Comparison of ENCODE assay signal across 21 cellular contexts in genomic region chr12:103241184-103241583, GRCh38.
DNase-seq lines count a peak whose midpoint lies in the region; ATAC-seq and TF ChIP-seq lines count a peak whose summit lies in the region.
"Had no signal": no experiment of that assay in that cellular context is flagged by ENCODE, and none has a peak within 500 bp of the region (broad histone marks: within the 10 kb centered on the region; RNA-seq: fewer than 3 reads in every experiment).

No MANE protein-coding gene starts in this region.

- no peak overlapping the region for H3K4me3 Mint-ChIP-seq in CD8-positive, alpha-beta T cell
- no peak overlapping the region for H3K4me3 Mint-ChIP-seq in naive thymus-derived CD4-positive, alpha-beta T cell
- H3K4me3 Mint-ChIP-seq: activated CD4-positive, alpha-beta memory T cell treated with anti-CD3 and anti-CD28 coated beads for 36 hours; nephron progenitor cell had no signal

- DNase-seq in DMS53 (lab: John Stamatoyannopoulos, UW) (peak; percentile 100), NCI-H146 (lab: John Stamatoyannopoulos, UW) (peak; percentile 98), NCI-H2196 treated with DMSO at 0.1 percent for 48 hours (lab: John Stamatoyannopoulos, UW; ENCODE audit: unreplicated experiment) (peak; percentile 93), NCI-H526 (lab: John Stamatoyannopoulos, UW) (no peak), DMS114 treated with DMSO at 0.1 percent for 48 hours (lab: John Stamatoyannopoulos, UW; ENCODE audit: unreplicated experiment) (no peak)
- no peak for DNase-seq in CD8-positive, alpha-beta T cell
- DNase-seq in naive thymus-derived CD4-positive, alpha-beta T cell, result no peak
- DNase-seq: activated CD4-positive, alpha-beta memory T cell treated with anti-CD3 and anti-CD28 coated beads for 36 hours; activated gamma-delta T cell; brain microvascular endothelial cell; head of caudate nucleus; midbrain; nephron progenitor cell; NK-92 treated with Interleukin-12 subunit alpha and Interleukin-12 subunit beta, amount 100 ng/mL, for 24 hours had no signal

- H3K27ac ChIP-seq in CD8-positive, alpha-beta T cell (ENCODE audit: low read depth, low read length), result no peak overlapping the region
- H3K27ac ChIP-seq in naive thymus-derived CD4-positive, alpha-beta T cell (ENCODE audit: low read depth, low read length), result no peak overlapping the region
- H3K27ac ChIP-seq: BLaER1 treated with 17β-estradiol and CSF1 and Interleukin-3, amounts not matched to agents 10 nM and 100 nM; brain microvascular endothelial cell; SK-N-MC; suprapubic skin; vagina had no signal

- H3K4me3 ChIP-seq in endocrine pancreas (ENCODE audit: control insufficient read depth, insufficient read depth, low read length), result peak overlapping the region; percentile 15
- no peak overlapping the region for H3K4me3 ChIP-seq in CD8-positive, alpha-beta T cell (ENCODE audit: low read depth, low read length)
- no peak overlapping the region for H3K4me3 ChIP-seq in naive thymus-derived CD4-positive, alpha-beta T cell (ENCODE audit: low read length)
- H3K4me3 ChIP-seq: BLaER1 treated with 17β-estradiol and CSF1 and Interleukin-3, amounts not matched to agents 10 nM and 100 nM; GM12878; SK-N-MC; suprapubic skin; vagina had no signal

- H3K27me3 Mint-ChIP-seq in CD8-positive, alpha-beta T cell (ENCODE audit: low read depth), result no peaks in the 10 kb centered on the region
- no peaks in the 10 kb centered on the region for H3K27me3 Mint-ChIP-seq in naive thymus-derived CD4-positive, alpha-beta T cell
- H3K27me3 Mint-ChIP-seq: activated CD4-positive, alpha-beta memory T cell treated with anti-CD3 and anti-CD28 coated beads for 36 hours had no signal

- no peak overlapping the region for H3K27ac Mint-ChIP-seq in CD8-positive, alpha-beta T cell
- no peak overlapping the region for H3K27ac Mint-ChIP-seq in naive thymus-derived CD4-positive, alpha-beta T cell
- H3K27ac Mint-ChIP-seq: activated CD4-positive, alpha-beta memory T cell treated with anti-CD3 and anti-CD28 coated beads for 36 hours; nephron progenitor cell; progenitor cell of endocrine pancreas had no signal

- H3K9ac ChIP-seq in endocrine pancreas (ENCODE audit: control insufficient read depth, insufficient read depth, low read length), result no peak overlapping the region
- H3K9ac ChIP-seq: BLaER1 treated with 17β-estradiol and CSF1 and Interleukin-3, amounts not matched to agents 10 nM and 100 nM had no signal

- ATAC-seq in CD8-positive, alpha-beta T cell, result no peak
- ATAC-seq in naive thymus-derived CD4-positive, alpha-beta T cell, result no peak
- ATAC-seq: GM12878 had no signal

- H3K36me3 Mint-ChIP-seq in CD8-positive, alpha-beta T cell, result no peaks in the 10 kb centered on the region
- no peaks in the 10 kb centered on the region for H3K36me3 Mint-ChIP-seq in naive thymus-derived CD4-positive, alpha-beta T cell
- H3K36me3 Mint-ChIP-seq: activated CD4-positive, alpha-beta memory T cell treated with anti-CD3 and anti-CD28 coated beads for 36 hours had no signal

- CTCF ChIA-PET in CD8-positive, alpha-beta T cell (lab: Charles Lee), result no interaction called here
- CTCF ChIA-PET in naive thymus-derived CD4-positive, alpha-beta T cell (lab: Charles Lee), result no interaction called here

- intact Hi-C loops in CD8-positive, alpha-beta T cell (cut with DNase I, micrococcal nuclease), result no loop called here
- intact Hi-C loops in naive thymus-derived CD4-positive, alpha-beta T cell (cut with micrococcal nuclease), result no loop called here

- no peaks in the 10 kb centered on the region for H3K4me1 Mint-ChIP-seq in CD8-positive, alpha-beta T cell (ENCODE audit: low read depth)
- peaks cover 0 to 2% (median 0%) of the 10 kb centered on the region in 7 donors for H3K4me1 Mint-ChIP-seq in naive thymus-derived CD4-positive, alpha-beta T cell
- H3K4me1 Mint-ChIP-seq: nephron progenitor cell had no signal

- H3K9me3 ChIP-seq in endocrine pancreas (ENCODE audit: control insufficient read depth, low read length), result no peaks in the 10 kb centered on the region
- H3K9me3 ChIP-seq in CD8-positive, alpha-beta T cell (ENCODE audit: low read length), result no peaks in the 10 kb centered on the region
- no peaks in the 10 kb centered on the region for H3K9me3 ChIP-seq in naive thymus-derived CD4-positive, alpha-beta T cell (ENCODE audit: control insufficient read depth in 2 of 3, low read length in 3 of 3)
- H3K9me3 ChIP-seq: BLaER1 treated with 17β-estradiol and CSF1 and Interleukin-3, amounts not matched to agents 10 nM and 100 nM; suprapubic skin; vagina had no signal

- POLR2A ChIA-PET in CD8-positive, alpha-beta T cell (lab: Charles Lee), result no interaction called here
- POLR2A ChIA-PET in naive thymus-derived CD4-positive, alpha-beta T cell (lab: Charles Lee), result no interaction called here

- no peaks in the 10 kb centered on the region for H3K36me3 ChIP-seq in endocrine pancreas (ENCODE audit: control insufficient read depth, insufficient read depth, low read length)
- no peaks in the 10 kb centered on the region for H3K36me3 ChIP-seq in CD8-positive, alpha-beta T cell (ENCODE audit: insufficient read depth, low read length)
- no peaks in the 10 kb centered on the region for H3K36me3 ChIP-seq in naive thymus-derived CD4-positive, alpha-beta T cell (ENCODE audit: control insufficient read depth in 2 of 3, insufficient read depth in 3 of 3, low read length in 3 of 3)
- H3K36me3 ChIP-seq: BLaER1 treated with 17β-estradiol and CSF1 and Interleukin-3, amounts not matched to agents 10 nM and 100 nM; brain microvascular endothelial cell; suprapubic skin; vagina had no signal

- H3K27me3 ChIP-seq in endocrine pancreas (ENCODE audit: control insufficient read depth, insufficient read depth, low read length), result no peaks in the 10 kb centered on the region
- H3K27me3 ChIP-seq in CD8-positive, alpha-beta T cell (ENCODE audit: insufficient read depth, low read length), result no peaks in the 10 kb centered on the region
- no peaks in the 10 kb centered on the region for H3K27me3 ChIP-seq in naive thymus-derived CD4-positive, alpha-beta T cell (ENCODE audit: control insufficient read depth in 2 of 2, insufficient read depth in 2 of 2, low read length in 2 of 2)
- H3K27me3 ChIP-seq: BLaER1 treated with 17β-estradiol and CSF1 and Interleukin-3, amounts not matched to agents 10 nM and 100 nM; brain microvascular endothelial cell; suprapubic skin; vagina had no signal

- H3K4me1 ChIP-seq in endocrine pancreas (ENCODE audit: control insufficient read depth, insufficient read depth, low read length), result peaks cover 19% of the 10 kb centered on the region
- H3K4me1 ChIP-seq in CD8-positive, alpha-beta T cell (ENCODE audit: insufficient read depth, low read length), result no peaks in the 10 kb centered on the region
- H3K4me1 ChIP-seq in naive thymus-derived CD4-positive, alpha-beta T cell (ENCODE audit: control insufficient read depth in 2 of 2, insufficient read depth in 2 of 2, low read length in 2 of 2), result no peaks in the 10 kb centered on the region
- H3K4me1 ChIP-seq: suprapubic skin, vagina had no signal

- TF ChIP-seq CTCF in CD8-positive, alpha-beta T cell (IDR thresholded peaks at IDR 0.05), result no peak

- no peaks in the 10 kb centered on the region for H3K9me3 Mint-ChIP-seq in CD8-positive, alpha-beta T cell
- peaks cover 0 to 3% (median 0%) of the 10 kb centered on the region in 11 donors for H3K9me3 Mint-ChIP-seq in naive thymus-derived CD4-positive, alpha-beta T cell
- H3K9me3 Mint-ChIP-seq: activated CD4-positive, alpha-beta memory T cell treated with anti-CD3 and anti-CD28 coated beads for 36 hours; nephron progenitor cell had no signal

Comparison
In these comparisons a context has a peak if more than half of its experiments do, and no peak if none do; other contexts are left out.
1. DNase-seq: peak in DMS53 (single experiment), NCI-H146 (single experiment) and NCI-H2196 treated with DMSO at 0.1 percent for 48 hours (single experiment); none in CD8-positive, alpha-beta T cell (0 of 7), NCI-H526 (0 of 2), DMS114 treated with DMSO at 0.1 percent for 48 hours (single experiment) and naive thymus-derived CD4-positive, alpha-beta T cell (0 of 9).